ENCODE assay signal across 8 cellular contexts in the genomic region with DNA sequence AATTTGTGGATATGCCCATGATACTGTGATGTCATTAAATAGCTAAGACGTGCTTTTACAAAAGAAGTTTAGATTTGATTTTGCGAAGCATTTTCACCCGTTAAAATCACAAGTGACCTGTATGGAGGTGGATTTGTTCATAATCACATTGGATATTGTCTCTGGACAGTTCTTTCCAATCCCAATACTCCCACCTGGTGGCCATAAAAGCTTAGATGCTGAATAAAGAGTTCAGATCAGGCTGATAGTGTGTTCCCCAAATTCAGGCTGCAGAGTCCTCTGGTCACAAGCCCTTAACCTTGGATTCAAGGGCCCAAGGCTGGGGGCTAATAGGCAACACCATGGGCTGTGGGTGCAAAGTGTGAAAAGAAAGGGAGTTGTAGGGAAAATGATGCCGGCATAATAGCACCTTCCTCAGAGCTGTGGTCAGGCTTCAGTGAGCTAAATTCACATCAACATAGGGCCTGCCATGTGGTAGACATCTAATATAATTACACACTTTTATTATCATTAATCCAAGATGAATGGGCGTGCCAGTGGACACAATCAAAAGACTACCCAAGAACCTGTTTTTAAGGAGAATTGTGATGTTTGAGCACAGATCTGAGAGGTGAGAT. TPM values are rescaled to one million over a fixed set of nuclear protein-coding genes. Genes with fewer than 3 reads are reported as not detected.
DNase-seq lines count a peak whose midpoint lies in the region; ATAC-seq and TF ChIP-seq lines count a peak whose summit lies in the region.

No MANE protein-coding gene starts in this region.

- intact Hi-C loops in breast epithelium (cut with DNase I; ENCODE audit: low total_unique reads), result no loop called here

- H3K27ac Mint-ChIP-seq in T-helper 17 cell, result no peak overlapping the region

- H3F3A ChIP-seq in GM23248 (ENCODE audit: insufficient read depth), result no peaks in the 10 kb centered on the region

- peak; percentile 28 for DNase-seq in NCI-H2196 (lab: John Stamatoyannopoulos, UW; ENCODE audit: unreplicated experiment)
- DNase-seq in NCI-H2196 treated with DMSO at 0.1 percent for 48 hours (lab: John Stamatoyannopoulos, UW; ENCODE audit: unreplicated experiment), result no peak
- DNase-seq in GM23248, result peak; percentile 77
- DNase-seq in NCI-H82 treated with DMSO at 0.1 percent for 48 hours (lab: John Stamatoyannopoulos, UW; ENCODE audit: unreplicated experiment), result peak; percentile 22
- no peak for DNase-seq in breast epithelium (ENCODE audit: low spot score in 2 of 2)
- peak; percentile 66 to 78 for DNase-seq in lung microvascular endothelial cell (ENCODE audit: low read depth in 2 of 2)
- DNase-seq in T-helper 17 cell, result no peak

- 39 to 47% methylated on average over 5 of the region's 5 CpGs for WGBS in GM23248 (ENCODE audit: low coverage in 1 of 2, low lambda C conversion rate in 2 of 2, missing lambda C conversion rate in 2 of 2), 2 experiments

- no peaks in the 10 kb centered on the region for H4K20me1 ChIP-seq in GM23248 (ENCODE audit: insufficient read depth)

- no peak for ATAC-seq in HG03025 (IDR thresholded peaks at IDR 0.05; ENCODE audit: low FRiP score, unreplicated experiment)
- no peak for ATAC-seq in T-helper 17 cell

- H3K4me1 ChIP-seq in GM23248 (ENCODE audit: insufficient read depth) (peaks cover 3% of the 10 kb centered on the region; the same call in 1 of the 2 replicates), breast epithelium (no peaks in the 10 kb centered on the region)

- H3K79me2 ChIP-seq in GM23248 (ENCODE audit: insufficient read depth), result no peaks in the 10 kb centered on the region

- peaks cover 2% of the 10 kb centered on the region for H3K36me3 Mint-ChIP-seq in T-helper 17 cell (ENCODE audit: low read depth)

- H3K4me2 ChIP-seq in GM23248 (ENCODE audit: unreplicated experiment), result no peak overlapping the region

- TF ChIP-seq CTCF in breast epithelium (IDR thresholded peaks at IDR 0.05), result peak; percentile 14 to 50 (median 41)

- H3K9me3 ChIP-seq in GM23248 (ENCODE audit: low read depth) (no peaks in the 10 kb centered on the region), breast epithelium (no peaks in the 10 kb centered on the region), T-helper 17 cell (ENCODE audit: control insufficient read depth, low read length, poor library complexity, severe bottlenecking) (no peaks in the 10 kb centered on the region)

- no peaks in the 10 kb centered on the region for H3K36me3 ChIP-seq in GM23248 (ENCODE audit: low read depth)
- no peaks in the 10 kb centered on the region for H3K36me3 ChIP-seq in breast epithelium

- no peaks in the 10 kb centered on the region for H3K9me2 ChIP-seq in GM23248 (ENCODE audit: insufficient read depth)

- H2AFZ ChIP-seq in GM23248, result no peak overlapping the region

- H3K9ac ChIP-seq in GM23248, result no peak overlapping the region

- H3K27me3 Mint-ChIP-seq in T-helper 17 cell, result peaks cover 61% of the 10 kb centered on the region

- TF ChIP-seq POLR2A in breast epithelium (IDR thresholded peaks at IDR 0.05), result no peak

- in situ Hi-C loops in GM23248 (cut with MboI), result loop anchor here (10.0 kb wide), 2 partner anchors 252 to 282 kb away; no protein-coding TSS in a partner anchor

- H3K27ac ChIP-seq in GM23248 (no peak overlapping the region), breast epithelium (no peak overlapping the region)

- H3K4me3 ChIP-seq in GM23248, result no peak overlapping the region
- H3K4me3 ChIP-seq in breast epithelium, result no peak overlapping the region

- no peak overlapping the region for H3K4me3 Mint-ChIP-seq in T-helper 17 cell

- H3K27me3 ChIP-seq in GM23248 (replicated peaks; ENCODE audit: insufficient read depth) (no peaks in the 10 kb centered on the region), breast epithelium (no peaks in the 10 kb centered on the region)

- peaks cover 4% of the 10 kb centered on the region for H3K4me1 Mint-ChIP-seq in T-helper 17 cell

RNA-seq across cellular contexts. Expression of gene SMIM43, which starts 28.1 kb away (rescaled TPM):
- total RNA-seq in GM23248 (2014; rRNA removed; shearing (Covaris generic)), result 3.4 and 3.5 TPM in 2 replicates
- polyA plus RNA-seq in GM23248 (2016; fragmentation: Nextera tagmentation; extraction: Ambion mirVana), result 1.4 TPM in 2 replicates
- total RNA-seq in breast epithelium (not detected), lung microvascular endothelial cell (0.40 and 0.65 TPM in 2 replicates), T-helper 17 cell (not detected)

RNA-seq across cellular contexts. Expression of gene ANXA5, which starts 40.1 kb away (rescaled TPM):
- 1,082 and 1,164 TPM in 2 replicates for total RNA-seq in GM23248 (2014; rRNA removed; shearing (Covaris generic))
- 1,730 and 1,770 TPM in 2 replicates for polyA plus RNA-seq in GM23248 (2016; fragmentation: Nextera tagmentation; extraction: Ambion mirVana)
- total RNA-seq in breast epithelium (100 to 1,000 TPM; 286 to 430 (median 292) TPM), lung microvascular endothelial cell (364 and 402 TPM in 2 replicates), T-helper 17 cell (100 to 1,000 TPM; 103 to 108 TPM)

Comparison
In these comparisons a context has a peak if more than half of its experiments do, and no peak if none do; other contexts are left out.
1. DNase-seq: peak in NCI-H2196 (single experiment), GM23248 (single experiment), NCI-H82 treated with DMSO at 0.1 percent for 48 hours (single experiment) and lung microvascular endothelial cell (2 of 2); none in NCI-H2196 treated with DMSO at 0.1 percent for 48 hours (single experiment), breast epithelium (0 of 2) and T-helper 17 cell (0 of 3).